ENCODE assay signal across 18 cellular contexts in genomic region chr11:46480909-46481308, GRCh38.
"Had no signal": no experiment of that assay in that cellular context is flagged by ENCODE, and none has a peak within 500 bp of the region (broad histone marks: within the 10 kb centered on the region; RNA-seq: fewer than 3 reads in every experiment).

No MANE protein-coding gene starts in this region.

- H3K27me3 ChIP-seq: left lung, pancreas, right lobe of liver, transverse colon, upper lobe of right lung, uterus had no signal

- H3K4me1 ChIP-seq: left lung, pancreas, right lobe of liver, transverse colon, upper lobe of right lung, uterus had no signal

- DNase-seq: cortex of kidney; head of caudate nucleus; left cardiac atrium; left lung; mesenchymal stem cell; midbrain; naive thymus-derived CD4-positive, alpha-beta T cell; occipital lobe; pancreas; retina; right lobe of liver; small intestine; stimulated activated CD4-positive, alpha-beta T cell treated with anti-CD3 and anti-CD28 coated beads, Interleukin-15, amount 100 ng/mL, for 24 hours; stimulated activated CD4-positive, alpha-beta T cell treated with anti-CD3 and anti-CD28 coated beads, Interleukin-2, amount 100 ng/mL, for 48 hours; stimulated activated naive B cell treated with anti-CD40 and anti-IgM and Interleukin-4, amounts not matched to agents 10 μg/mL and 1 μg/mL and 100 μg/mL, for 72 hours; transverse colon; upper lobe of right lung; uterus had no signal

- H3K27ac ChIP-seq: left lung, pancreas, right lobe of liver, transverse colon, upper lobe of right lung, uterus had no signal

- H3K4me3 ChIP-seq: left lung, pancreas, right lobe of liver, transverse colon, upper lobe of right lung, uterus had no signal

- ATAC-seq: left cardiac atrium; left lung; naive thymus-derived CD4-positive, alpha-beta T cell; pancreas; right lobe of liver; stimulated activated naive B cell treated with anti-CD40 and anti-IgM and Interleukin-4, amounts not matched to agents 10 μg/mL and 1 μg/mL and 100 μg/mL, for 72 hours; upper lobe of right lung had no signal

- H3K9me3 ChIP-seq: left lung, pancreas, right lobe of liver, transverse colon, upper lobe of right lung, uterus had no signal

- H3K36me3 ChIP-seq: pancreas, right lobe of liver, upper lobe of right lung, uterus had no signal
